13 cellular contexts compared by ENCODE assay signal in the genomic region with DNA sequence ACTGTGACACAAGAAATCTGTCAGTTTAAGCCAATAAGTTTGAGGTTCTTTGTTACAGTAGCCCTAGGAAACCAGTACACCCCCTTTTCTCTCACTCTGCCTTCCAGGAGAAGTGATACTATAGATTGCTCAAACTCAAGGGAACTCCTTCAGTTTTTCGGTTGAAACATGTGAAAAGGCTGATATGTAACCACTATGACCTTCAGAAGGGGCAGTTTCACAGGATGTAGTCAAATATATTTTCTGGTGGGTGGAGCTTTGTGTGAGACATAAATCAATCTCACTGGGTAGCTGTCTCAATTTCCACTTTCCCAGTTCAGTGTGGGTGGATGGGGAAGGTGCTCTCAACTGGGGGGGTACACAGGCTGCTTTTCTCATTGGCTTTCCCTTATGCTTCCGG.
DNase-seq lines count a peak whose midpoint lies in the region; ATAC-seq lines count a peak whose summit lies in the region.
"Had no signal": no experiment of that assay in that cellular context is flagged by ENCODE, and none has a peak within 500 bp of the region (broad histone marks: within the 10 kb centered on the region; RNA-seq: fewer than 3 reads in every experiment).

No MANE protein-coding gene starts in this region.

- ATAC-seq in GM18499 (IDR thresholded peaks at IDR 0.05; ENCODE audit: insufficient read depth, unreplicated experiment) (peak; percentile 81), GM19455 (IDR thresholded peaks at IDR 0.05; ENCODE audit: unreplicated experiment) (peak; percentile 74), HG02973 (IDR thresholded peaks at IDR 0.05; ENCODE audit: unreplicated experiment) (peak; percentile 85), HG03139 (IDR thresholded peaks at IDR 0.05; ENCODE audit: unreplicated experiment) (no peak)

- DNase-seq in NOMO-1 (lab: John Stamatoyannopoulos, UW; ENCODE audit: unreplicated experiment in 2 of 2): peak; percentile 85 to 95
- DNase-seq in HK-2 (ENCODE audit: unreplicated experiment): no peak
- DNase-seq in GM19238 (ENCODE audit: insufficient read length, low spot score): no peak
- no peak for DNase-seq in effector CD4-positive, alpha-beta T cell
- DNase-seq: AML-193; dorsolateral prefrontal cortex; NCI-H226; stimulated activated CD4-positive, alpha-beta T cell treated with anti-CD3 and anti-CD28 coated beads, Interleukin-2, amount 100 ng/mL, for 24 hours; stimulated activated naive CD4-positive, alpha-beta T cell treated with Interleukin-2 at 50 U/mL for 16 hours had no signal

Comparison
In these comparisons a context has a peak if more than half of its experiments do, and no peak if none do; other contexts are left out.
1. DNase-seq: peak in NOMO-1 (2 of 2); none in HK-2 (single experiment), GM19238 (single experiment) and effector CD4-positive, alpha-beta T cell (single experiment).